ENCODE assay signal across 8 cellular contexts in genomic region chr17:14910916-14911315, GRCh38.
"Had no signal": no experiment of that assay in that cellular context is flagged by ENCODE, and none has a peak within 500 bp of the region (broad histone marks: within the 10 kb centered on the region; RNA-seq: fewer than 3 reads in every experiment).

No MANE protein-coding gene starts in this region.

- FAIRE-seq: H1, H54, HepG2 had no signal

- H3K4me3 ChIP-seq: GM23338 had no signal

- H3K4me2 ChIP-seq: GM23338 had no signal

- H3K27ac ChIP-seq: HL-60 had no signal

- ATAC-seq: GM23338, HepG2 had no signal

- H2AFZ ChIP-seq: GM23338 had no signal

- DNase-seq: H9, HCEC 1CT, KBM-7 had no signal
